8 cellular contexts compared by ENCODE assay signal in genomic region chr4:82462415-82462831, GRCh38.
DNase-seq lines count a peak whose midpoint lies in the region; ATAC-seq and TF ChIP-seq lines count a peak whose summit lies in the region.

No MANE protein-coding gene starts in this region.

- peaks cover 8% of the 10 kb centered on the region for H3K36me3 ChIP-seq in brain microvascular endothelial cell (replicated peaks)

- peak; percentile 79 for TF ChIP-seq CTCF in 22Rv1 (IDR thresholded peaks at IDR 0.05)
- TF ChIP-seq CTCF in brain microvascular endothelial cell (IDR thresholded peaks at IDR 0.05; ENCODE audit: low read depth, low read length, missing control alignments), result peak; percentile 82

- H3K4me3 ChIP-seq in brain microvascular endothelial cell (ENCODE audit: low read depth, low read length), result no peak overlapping the region

- H3K27me3 ChIP-seq in brain microvascular endothelial cell (replicated peaks), result no peaks in the 10 kb centered on the region

- H3K27ac ChIP-seq in 22Rv1 (no peak overlapping the region), brain microvascular endothelial cell (no peak overlapping the region)

- in situ Hi-C loops in brain microvascular endothelial cell (cut with HindIII; ENCODE audit: low pct_ligation_motif_present, low sequenced_read_pairs), result loop anchor here (10.0 kb wide), 1 partner anchor 262 kb away; no protein-coding TSS in a partner anchor

- DNase-seq in NCI-H2029 treated with DMSO at 0.1 percent for 48 hours (lab: John Stamatoyannopoulos, UW), result peak; percentile 74
- DNase-seq in UCSD-AML1 (lab: John Stamatoyannopoulos, UW; ENCODE audit: unreplicated experiment), result peak; percentile 67
- peak; percentile 89 for DNase-seq in brain microvascular endothelial cell
- peak; percentile 96 for DNase-seq in inferior parietal cortex (ENCODE audit: extremely low spot score)
- DNase-seq in stimulated activated CD4-positive, alpha-beta T cell treated with anti-CD3 and anti-CD28 coated beads, Interleukin-15, amount 100 ng/mL, for 24 hours, result peak; percentile 89

- ATAC-seq in GM18502 (IDR thresholded peaks at IDR 0.05; ENCODE audit: poor library complexity, unreplicated experiment) (peak; percentile 86), HG02981 (IDR thresholded peaks at IDR 0.05; ENCODE audit: unreplicated experiment) (peak; percentile 79)
